ENCODE assay signal across 9 cellular contexts in the genomic region with DNA sequence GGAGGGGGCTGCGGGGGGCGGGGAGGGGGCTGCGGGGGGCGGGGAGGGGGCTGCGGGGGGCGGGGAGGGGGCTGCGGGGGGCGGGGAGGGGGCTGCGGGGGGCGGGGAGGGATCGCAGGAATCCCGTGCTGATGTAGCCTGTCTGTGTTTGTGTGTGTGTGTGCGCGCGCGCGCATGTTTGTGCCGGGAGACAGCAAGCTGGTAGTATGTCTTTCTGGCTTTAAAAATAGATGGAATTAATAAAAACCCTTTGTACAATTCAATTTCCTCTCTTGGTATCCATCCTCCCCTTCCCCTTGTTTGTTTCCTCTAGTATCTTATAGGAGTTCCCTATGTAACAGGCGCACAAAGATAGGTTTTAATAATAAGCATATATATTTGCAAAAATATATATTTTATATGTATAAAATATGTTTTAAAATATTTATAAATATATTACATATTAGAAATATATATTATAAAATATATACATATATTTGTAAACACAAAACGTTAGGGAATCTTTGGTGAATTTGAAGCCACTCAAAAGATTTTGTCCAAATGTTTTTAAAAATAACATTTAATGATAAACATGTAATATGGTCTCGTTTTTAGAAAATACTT. TPM values are rescaled to one million over a fixed set of nuclear protein-coding genes. Genes with fewer than 3 reads are reported as not detected.
A peak's percentile ranks its signal among the peaks of the same experiment; 100 is the strongest.
DNase-seq lines count a peak whose midpoint lies in the region; ATAC-seq, FAIRE-seq and TF ChIP-seq lines count a peak whose summit lies in the region.
"Had no signal": no experiment of that assay in that cellular context is flagged by ENCODE, and none has a peak within 500 bp of the region (broad histone marks: within the 10 kb centered on the region; RNA-seq: fewer than 3 reads in every experiment).

No MANE protein-coding gene starts in this region.

- intact Hi-C loops in Caco-2 (cut with micrococcal nuclease; ENCODE audit: unreplicated experiment) (loop anchor here (1.0 to 2.0 kb wide), 3 partner anchors 16 to 57 kb away; no protein-coding TSS in a partner anchor), endothelial cell of umbilical vein (cut with micrococcal nuclease) (loop anchor here (5.0 kb wide), 1 partner anchor 272 kb away; no protein-coding TSS in a partner anchor), sciatic nerve (cut with DNase I) (no loop called here)

- H3K36me3 ChIP-seq in Caco-2 (ENCODE audit: control insufficient read depth, insufficient read depth, low read length) (no peaks in the 10 kb centered on the region), endothelial cell of umbilical vein (ENCODE audit: control insufficient read depth in 2 of 2, extremely low read depth in 1 of 2, insufficient read depth in 2 of 2, low read length in 2 of 2) (no peaks in the 10 kb centered on the region)

- BruUV-seq in Caco-2 (replicated peaks; lab: Mats Ljungman, UMichigan) (no TSS peak), endothelial cell of umbilical vein (replicated peaks; lab: Mats Ljungman, UMichigan) (no TSS peak)

- H3K36me3 Mint-ChIP-seq in Caco-2 (ENCODE audit: insufficient read depth, unreplicated experiment) (no peaks in the 10 kb centered on the region), nephron (ENCODE audit: low read depth) (no peaks in the 10 kb centered on the region)

- no peaks in the 10 kb centered on the region for H3K9me3 Mint-ChIP-seq in Caco-2 (ENCODE audit: unreplicated experiment)
- H3K9me3 Mint-ChIP-seq in nephron = no peaks in the 10 kb centered on the region

- dilution Hi-C loops in endothelial cell of umbilical vein (cut with MboI; ENCODE audit: extremely low pct_ligation_motif_present, low sequenced_read_pairs) = no loop called here

- H3K4me3 Mint-ChIP-seq in Caco-2 (ENCODE audit: unreplicated experiment) = peak overlapping the region; percentile 83
- peak overlapping the region; percentile 91 to 95 (median 93) for H3K4me3 Mint-ChIP-seq in nephron

- POLR2A ChIA-PET in Caco-2 (lab: Charles Lee) (interaction anchor here (0.6 kb wide), 1 partner anchor 53 kb away, joined by 3 read pairs; no protein-coding TSS in a partner anchor), endothelial cell of umbilical vein (lab: Charles Lee) (no interaction called here)

- H3K9ac ChIP-seq in endothelial cell of umbilical vein (replicated peaks; ENCODE audit: extremely low read depth, insufficient read depth, low read length) = no peak overlapping the region

- H4K20me1 ChIP-seq in endothelial cell of umbilical vein (replicated peaks; ENCODE audit: control insufficient read depth, extremely low read depth, insufficient read depth, low read length) = no peaks in the 10 kb centered on the region

- H3K27me3 ChIP-seq in Caco-2 (replicated peaks; ENCODE audit: control insufficient read depth, insufficient read depth, low read length) = no peaks in the 10 kb centered on the region
- H3K27me3 ChIP-seq in endothelial cell of umbilical vein (ENCODE audit: control insufficient read depth in 2 of 2, insufficient read depth in 2 of 2, low read length in 2 of 2) = peaks cover 23 to 36% of the 10 kb centered on the region in 2 experiments

- H3K9me3 ChIP-seq in Caco-2 (no peaks in the 10 kb centered on the region), endothelial cell of umbilical vein (replicated peaks; ENCODE audit: control insufficient read depth, insufficient read depth, low read length) (no peaks in the 10 kb centered on the region)

- peak overlapping the region; percentile 45 for H3K4me3 ChIP-seq in Caco-2 (ENCODE audit: low read depth, low read length)
- H3K4me3 ChIP-seq in endothelial cell of umbilical vein (replicated peaks in 1 of 3; ENCODE audit: insufficient read depth in 1 of 3, low read depth in 1 of 3, low read length in 3 of 3) = peak overlapping the region in 2 of 3 experiments; percentile 41 to 45

- H3K4me1 Mint-ChIP-seq in Caco-2 (ENCODE audit: low read depth, unreplicated experiment) (no peaks in the 10 kb centered on the region), nephron (peaks cover 48% of the 10 kb centered on the region)

- no peak overlapping the region for H2AFZ ChIP-seq in endothelial cell of umbilical vein (ENCODE audit: low read depth, low read length)

- TF ChIP-seq POLR2A in endothelial cell of umbilical vein (IDR thresholded peaks at IDR 0.05; ENCODE audit: low read depth, low read length) (no peak), GM18505 (IDR thresholded peaks at IDR 0.05; ENCODE audit: borderline replicate concordance, extremely low read depth, insufficient read depth, insufficient read length) (no peak)

- no peaks in the 10 kb centered on the region for H3K79me2 ChIP-seq in endothelial cell of umbilical vein (ENCODE audit: control insufficient read depth, insufficient read depth, low read length)

- CTCF ChIA-PET in Caco-2 (lab: Charles Lee) (interaction anchor here (1.2 to 1.5 kb wide), 4 partner anchors 16 to 321 kb away, joined by 3 to 5 read pairs (median 4); no protein-coding TSS in a partner anchor), endothelial cell of umbilical vein (lab: Charles Lee) (interaction anchor here (0.9 to 2.2 kb wide), 7 partner anchors 9 to 391 kb away, joined by 3 to 15 read pairs (median 3); no protein-coding TSS in a partner anchor)

- no peak overlapping the region for H3K27ac ChIP-seq in endothelial cell of umbilical vein (ENCODE audit: insufficient read depth, low read depth, low read length)

- H3K27me3 Mint-ChIP-seq in Caco-2 (ENCODE audit: insufficient read depth, unreplicated experiment) (peaks cover 3% of the 10 kb centered on the region), nephron (ENCODE audit: low read depth) (peaks cover 4% of the 10 kb centered on the region)

- peak; percentile 40 for FAIRE-seq in endothelial cell of umbilical vein (lab: Jason Lieb, UNC)

- TF ChIP-seq CTCF in Caco-2 (IDR thresholded peaks at IDR 0.05; ENCODE audit: insufficient read depth in 1 of 2, low read depth in 1 of 2, low read length in 1 of 2, severe bottlenecking in 1 of 2, unreplicated experiment in 1 of 2) (no peak), endothelial cell of umbilical vein (IDR thresholded peaks at IDR 0.05; ENCODE audit: extremely low read depth in 1 of 2, insufficient read depth in 1 of 2, low read depth in 1 of 2, low read length in 2 of 2) (no peak), nephron (IDR thresholded peaks at IDR 0.05; ENCODE audit: unreplicated experiment in 3 of 3) (no peak)

- ATAC-seq in GM19023 (IDR thresholded peaks at IDR 0.05; ENCODE audit: unreplicated experiment) = no peak
- ATAC-seq in GM18505 (IDR thresholded peaks at IDR 0.05; ENCODE audit: unreplicated experiment) = no peak
- no peak for ATAC-seq in sciatic nerve

- H3K27ac Mint-ChIP-seq in Caco-2 (ENCODE audit: unreplicated experiment) (no peak overlapping the region), nephron (peak overlapping the region; percentile 90 to 98 (median 93))

- DNase-seq in Caco-2 (no peak), NCI-H510A treated with DMSO at 0.1 percent for 48 hours (lab: John Stamatoyannopoulos, UW) (peak; percentile 28), endothelial cell of umbilical vein (ENCODE audit: low read depth, low spot score) (no peak), sciatic nerve (ENCODE audit: low spot score) (no peak)
- no peak for DNase-seq in activated CD4-positive, alpha-beta T cell treated with anti-CD3 and anti-CD28 coated beads, Interleukin-2, amount 50 U/mL, for 48 hours

- H3K4me1 ChIP-seq in Caco-2 (peaks cover 5% of the 10 kb centered on the region; the same call in 1 of the 2 replicates), endothelial cell of umbilical vein (ENCODE audit: control insufficient read depth, extremely low read depth, insufficient read depth, low read length) (no peaks in the 10 kb centered on the region)

- H3K9me1 ChIP-seq in endothelial cell of umbilical vein (replicated peaks; ENCODE audit: control insufficient read depth, extremely low read depth, insufficient read depth, low read length) = no peaks in the 10 kb centered on the region

- peak overlapping the region; percentile 75 for H3K4me2 ChIP-seq in endothelial cell of umbilical vein (ENCODE audit: insufficient read depth, low read length)

TF ChIP-seq in endothelial cell of umbilical vein, 7 proteins besides CTCF, POLR2A, EP300 and RAD21:
- no peak for TF ChIP-seq FOS (IDR thresholded peaks at IDR 0.05; ENCODE audit: borderline replicate concordance, insufficient read depth, low read length)
- TF ChIP-seq MYC (IDR thresholded peaks at IDR 0.05; ENCODE audit: low read depth, low read length) = no peak
- no peak for TF ChIP-seq GATA2 (IDR thresholded peaks at IDR 0.05; ENCODE audit: insufficient read depth, insufficient read length, low read depth, low read length)
- TF ChIP-seq, protein P1, sequence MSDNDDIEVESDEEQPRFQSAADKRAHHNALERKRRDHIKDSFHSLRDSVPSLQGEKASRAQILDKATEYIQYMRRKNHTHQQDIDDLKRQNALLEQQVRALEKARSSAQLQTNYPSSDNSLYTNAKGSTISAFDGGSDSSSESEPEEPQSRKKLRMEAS (IDR thresholded peaks at IDR 0.05; ENCODE audit: insufficient read depth, insufficient read length) = no peak
- TF ChIP-seq JUN (IDR thresholded peaks at IDR 0.05; ENCODE audit: borderline replicate concordance, insufficient read depth, insufficient read length, low read depth) = no peak

RNA-seq across cellular contexts. Expression of a gene that starts 0.8 kb away (rescaled TPM):
- total RNA-seq in Caco-2 (2022) (2.5 and 2.8 TPM in 2 replicates), endothelial cell of umbilical vein (79.4 and 87.5 TPM in 2 replicates), sciatic nerve (87.6 TPM)
- polyA plus RNA-seq in endothelial cell of umbilical vein = 47.4 and 52.1 TPM in 2 replicates
- polyA plus RNA-seq in endothelial cell of umbilical vein (2011; cell fraction: cytosol; rRNA removed) = 74.5 and 82.5 TPM in 2 replicates
- polyA plus RNA-seq in endothelial cell of umbilical vein (2011; cell fraction: nucleus; rRNA removed) = 101 and 130 TPM in 2 replicates
- polyA plus RNA-seq in endothelial cell of umbilical vein (2012) = 54.5 and 95.2 TPM in 2 replicates
- 102 and 121 TPM in 2 replicates for polyA minus RNA-seq in endothelial cell of umbilical vein
- not detected for polyA minus RNA-seq in endothelial cell of umbilical vein (2011; cell fraction: cytosol; rRNA and poly(A)+ RNA removed)
- polyA minus RNA-seq in endothelial cell of umbilical vein (2011; cell fraction: nucleus; rRNA and poly(A)+ RNA removed) = 232 and 326 TPM in 2 replicates
- total RNA-seq: T-helper 1 cell treated with Interleukin-12 subunit alpha and Interleukin-12 subunit beta and Interleukin-4 antibody, amounts not matched to agents 30 ng/mL and 1 ng/mL, for 36 hours had no signal

Comparison
In these comparisons a context has a peak if more than half of its experiments do, and no peak if none do; other contexts are left out.
1. RNA of a gene that starts 0.8 kb away (total RNA-seq): 87.6 TPM in sciatic nerve (single experiment) and 79.4 to 87.5 TPM in endothelial cell of umbilical vein; 2.5 to 2.8 TPM in Caco-2; every median in the first group is over 10 times any median in the second.